In genomic region chr9:118729981-118730380, GRCh38 we compare ENCODE assay signal across 28 cellular contexts.
"Had no signal": no experiment of that assay in that cellular context is flagged by ENCODE, and none has a peak within 500 bp of the region (broad histone marks: within the 10 kb centered on the region; RNA-seq: fewer than 3 reads in every experiment).

No MANE protein-coding gene starts in this region.

- DNase-seq: colonic mucosa; cortex of kidney; dermis blood vessel endothelial cell; dorsolateral prefrontal cortex; effector CD4-positive, alpha-beta T cell; effector CD8-positive, alpha-beta T cell; effector memory CD4-positive, alpha-beta T cell; effector memory CD8-positive, alpha-beta T cell; endodermal cell; erythroblast; esophagus squamous epithelium; foreskin fibroblast; foreskin keratinocyte; foreskin melanocyte; gastrocnemius medialis; glutamatergic neuron; head of caudate nucleus; heart left ventricle; heart right ventricle had no signal

- H3K9me3 ChIP-seq: colonic mucosa, esophagus squamous epithelium, gastrocnemius medialis, gastroesophageal sphincter had no signal

- H3K27me3 ChIP-seq: colonic mucosa, esophagus muscularis mucosa, esophagus squamous epithelium, foreskin keratinocyte, gastrocnemius medialis, gastroesophageal sphincter, heart left ventricle, heart right ventricle had no signal

- H3K27ac ChIP-seq: colonic mucosa, coronary artery, dorsolateral prefrontal cortex, epithelial cell of prostate, esophagus muscularis mucosa, esophagus squamous epithelium, foreskin keratinocyte, gastrocnemius medialis, gastroesophageal sphincter, heart left ventricle, heart right ventricle had no signal

- FAIRE-seq: colon, endometrium, endothelial cell of umbilical vein, frontal cortex had no signal

- H3K4me3 ChIP-seq: colonic mucosa, coronary artery, dorsolateral prefrontal cortex, esophagus muscularis mucosa, esophagus squamous epithelium, gastrocnemius medialis, gastroesophageal sphincter, heart left ventricle, heart right ventricle had no signal

- ATAC-seq: effector memory CD8-positive, alpha-beta T cell; esophagus mucosa; foreskin keratinocyte; gastrocnemius medialis; gastroesophageal sphincter; heart left ventricle; heart right ventricle had no signal

- H3K36me3 ChIP-seq: colonic mucosa, esophagus muscularis mucosa, esophagus squamous epithelium, gastrocnemius medialis, gastroesophageal sphincter, heart left ventricle, heart right ventricle had no signal

- H3K4me1 ChIP-seq: colonic mucosa, esophagus muscularis mucosa, esophagus squamous epithelium, foreskin keratinocyte, gastrocnemius medialis, gastroesophageal sphincter, heart left ventricle, heart right ventricle had no signal
